8 cellular contexts compared by ENCODE assay signal in the genomic region with DNA sequence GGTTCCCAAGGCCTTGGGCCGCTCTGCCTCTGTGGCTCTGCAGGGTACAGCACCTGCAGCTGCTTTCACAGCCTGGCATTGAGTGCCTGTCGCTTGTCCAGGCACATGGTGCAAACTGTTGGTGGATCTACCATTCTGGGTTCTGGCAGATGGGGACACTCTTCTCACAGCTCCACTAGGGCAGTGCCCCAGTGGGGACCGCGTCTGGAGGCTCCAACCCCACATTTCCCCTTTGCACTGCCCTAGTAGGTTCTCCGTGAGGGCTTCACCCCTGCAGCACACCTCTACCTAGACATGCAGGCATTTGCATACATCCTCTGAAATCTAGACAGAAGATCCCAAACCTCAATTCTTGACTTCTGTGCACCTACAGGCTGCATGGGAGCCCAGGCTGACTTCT. TPM values are rescaled to one million over a fixed set of nuclear protein-coding genes. Genes with fewer than 3 reads are reported as not detected.
"Had no signal": no experiment of that assay in that cellular context is flagged by ENCODE, and none has a peak within 500 bp of the region (broad histone marks: within the 10 kb centered on the region; RNA-seq: fewer than 3 reads in every experiment).

No MANE protein-coding gene starts in this region.

- ATAC-seq: HepG2, K562 had no signal

- H3K4me1 Mint-ChIP-seq: IgD-negative memory B cell had no signal

- DNase-seq: IMR-90, KBM-7, KG1 had no signal

- H3K36me3 Mint-ChIP-seq: IgD-negative memory B cell had no signal

RNA-seq across cellular contexts. Expression of a gene that starts 19.2 kb away (rescaled TPM):
- total RNA-seq: HepG2, HT-29, HT1080, IMR-90 had no signal
